16 cellular contexts compared by ENCODE assay signal in genomic region chr11:70669281-70669680, GRCh38.
DNase-seq lines count a peak whose midpoint lies in the region; ATAC-seq and TF ChIP-seq lines count a peak whose summit lies in the region.
"Had no signal": no experiment of that assay in that cellular context is flagged by ENCODE, and none has a peak within 500 bp of the region (broad histone marks: within the 10 kb centered on the region; RNA-seq: fewer than 3 reads in every experiment).

No MANE protein-coding gene starts in this region.

- H3K9me3 Mint-ChIP-seq in WTC11, result no peaks in the 10 kb centered on the region

- TF ChIP-seq CTCF in heart left ventricle (IDR thresholded peaks at IDR 0.05), result no peak
- TF ChIP-seq CTCF in WTC11 (IDR thresholded peaks at IDR 0.05), result no peak

- H3K36me3 ChIP-seq in heart left ventricle, result no peaks in the 10 kb centered on the region
- no peaks in the 10 kb centered on the region for H3K36me3 ChIP-seq in mesendoderm (ENCODE audit: control insufficient read depth, insufficient read depth, low read length)
- H3K36me3 ChIP-seq: HAP-1 had no signal

- intact Hi-C loops in Right ventricle myocardium inferior (cut with DNase I) (no loop called here), heart left ventricle (cut with DNase I) (no loop called here)

- 83 to 92% (median 89%) methylated on average over 13 of the region's 13 CpGs for WGBS in heart left ventricle, 4 donors
- no CpG with 5 or more reads among the region's 13 CpGs for WGBS in mesendoderm (ENCODE audit: extremely low coverage, insufficient coverage, low lambda C conversion rate)

- peak overlapping the region; percentile 74; the same call in 1 of the 2 replicates for H3K27ac Mint-ChIP-seq in WTC11
- H3K27ac Mint-ChIP-seq: B cell; CD4-positive, alpha-beta memory T cell; HFFc6 had no signal

- H3K27me3 ChIP-seq in heart left ventricle (peaks cover 0 to 52% (median 12%) of the 10 kb centered on the region in 9 donors), mesendoderm (ENCODE audit: insufficient read depth, low read length, poor library complexity) (no peaks in the 10 kb centered on the region)

- H2BK5ac ChIP-seq in mesendoderm (ENCODE audit: low read length), result no peak overlapping the region

- H3K27me3 Mint-ChIP-seq in WTC11 (ENCODE audit: low read depth), result no peaks in the 10 kb centered on the region

- H3K9ac ChIP-seq in mesendoderm (ENCODE audit: low read length), result no peak overlapping the region

- no peak overlapping the region for H3K4me3 ChIP-seq in heart left ventricle
- no peak overlapping the region for H3K4me3 ChIP-seq in mesendoderm (ENCODE audit: low read length)
- H3K4me3 ChIP-seq: HAP-1 had no signal

- POLR2A ChIA-PET in WTC11 (lab: Charles Lee), result no interaction called here

- H3K4me1 ChIP-seq in heart left ventricle (no peaks in the 10 kb centered on the region), mesendoderm (ENCODE audit: control insufficient read depth, low read depth, low read length) (peaks cover 7% of the 10 kb centered on the region)
- H3K4me1 ChIP-seq: HAP-1 had no signal

- DNase-seq in Right ventricle myocardium inferior (ENCODE audit: missing footprints) (peak; percentile 45), heart left ventricle (no peak), WTC11 (ENCODE audit: low spot score) (no peak), mesendoderm (no peak)
- DNase-seq in central memory CD4-positive, alpha-beta T cell, result no peak
- DNase-seq: C1 segment of cervical spinal cord; CD4-positive, alpha-beta memory T cell; COR-L47; DMS153; DND-41; GOT3; HFFc6 had no signal

- no peak overlapping the region for H4K8ac ChIP-seq in mesendoderm (ENCODE audit: low read depth, low read length)

- no peak overlapping the region for H4K5ac ChIP-seq in mesendoderm (ENCODE audit: low read length)

- H3K4me3 Mint-ChIP-seq in WTC11, result no peak overlapping the region
- H3K4me3 Mint-ChIP-seq: B cell; CD4-positive, alpha-beta memory T cell; HFFc6 had no signal

- no peak overlapping the region for H2BK15ac ChIP-seq in mesendoderm (replicated peaks; ENCODE audit: low read depth)

- no peak overlapping the region for H3K18ac ChIP-seq in mesendoderm (ENCODE audit: low read length)

- peaks cover 38% of the 10 kb centered on the region for H3K4me1 Mint-ChIP-seq in WTC11
- H3K4me1 Mint-ChIP-seq: B cell had no signal

- H3K79me2 ChIP-seq in mesendoderm (ENCODE audit: control insufficient read depth, insufficient read depth, low read length), result no peaks in the 10 kb centered on the region

- ATAC-seq in Right ventricle myocardium inferior (no peak), heart left ventricle (no peak), WTC11 (no peak), HG02678 (IDR thresholded peaks at IDR 0.05; ENCODE audit: unreplicated experiment) (no peak)

- H3K23ac ChIP-seq in mesendoderm (ENCODE audit: low read length), result peak overlapping the region; percentile 3

- no peak for TF ChIP-seq POLR2A in heart left ventricle (IDR thresholded peaks at IDR 0.05)

- CTCF ChIA-PET in WTC11 (lab: Charles Lee), result no interaction called here

- H3K4me2 ChIP-seq in mesendoderm (ENCODE audit: low read length), result no peak overlapping the region

- H3K56ac ChIP-seq in mesendoderm (ENCODE audit: low read length), result no peak overlapping the region

- H3K9me3 ChIP-seq in heart left ventricle, result no peaks in the 10 kb centered on the region
- H3K9me3 ChIP-seq: HAP-1 had no signal

- no peak overlapping the region for H2AK5ac ChIP-seq in mesendoderm (ENCODE audit: low read length)

- H3K36me3 Mint-ChIP-seq in WTC11, result peaks cover 7% of the 10 kb centered on the region; the same call in 1 of the 2 replicates
- H3K36me3 Mint-ChIP-seq: CD4-positive, alpha-beta memory T cell had no signal

- no peak overlapping the region for H3K4ac ChIP-seq in mesendoderm (ENCODE audit: low read depth, low read length)

- H3K27ac ChIP-seq in heart left ventricle (no peak overlapping the region), mesendoderm (ENCODE audit: low read depth, low read length) (no peak overlapping the region)
- H3K27ac ChIP-seq: 22Rv1 had no signal

- H2BK120ac ChIP-seq in mesendoderm (ENCODE audit: low read depth, low read length), result no peak overlapping the region

- no peaks in the 10 kb centered on the region for H3K79me1 ChIP-seq in mesendoderm (ENCODE audit: low read length)

TF ChIP-seq in WTC11, 78 proteins besides CTCF, POLR2A, EP300 and RAD21:
- TF ChIP-seq AR (CRISPR knock-in tag; IDR thresholded peaks at IDR 0.05), result no peak
